Comparison of ENCODE assay signal across 2 cellular contexts in genomic region chr19:1273263-1274041, GRCh38.
TF ChIP-seq lines count a peak whose summit lies in the region.

No MANE protein-coding gene starts in this region.

TF ChIP-seq in SK-N-SH, 30 proteins besides CTCF, POLR2A, EP300 and RAD21 (continued from another document):
- TF ChIP-seq POLR2AphosphoS5 (IDR thresholded peaks at IDR 0.05; ENCODE audit: low read depth, low read length) (peak; percentile 1; the same call in 1 of the 2 replicates), EZH2phosphoT487 (IDR thresholded peaks at IDR 0.05; ENCODE audit: borderline replicate concordance, low read depth) (no peak), MEF2A (IDR thresholded peaks at IDR 0.05; ENCODE audit: borderline replicate concordance, low read depth) (no peak)

TF ChIP-seq in SK-N-SH treated with all-trans-retinoic acid at 6 μM for 48 hours, 23 proteins besides CTCF, POLR2A, EP300 and RAD21:
- TF ChIP-seq TSHZ2 (CRISPR knock-in tag; IDR thresholded peaks at IDR 0.05) (no peak), OSR1 (CRISPR knock-in tag; IDR thresholded peaks at IDR 0.05) (no peak), ESRRG (CRISPR knock-in tag; IDR thresholded peaks at IDR 0.05) (no peak), BACH2 (CRISPR knock-in tag; IDR thresholded peaks at IDR 0.05; ENCODE audit: borderline replicate concordance) (no peak), RARB (CRISPR knock-in tag; IDR thresholded peaks at IDR 0.05) (no peak), ISL1 (CRISPR knock-in tag; IDR thresholded peaks at IDR 0.05) (no peak), TCF4 (CRISPR knock-in tag; IDR thresholded peaks at IDR 0.05; ENCODE audit: borderline replicate concordance) (no peak), ZFP3 (CRISPR knock-in tag; IDR thresholded peaks at IDR 0.05) (no peak), ZNF70 (CRISPR knock-in tag; IDR thresholded peaks at IDR 0.05) (no peak), POU6F1 (CRISPR knock-in tag; IDR thresholded peaks at IDR 0.05; ENCODE audit: borderline replicate concordance, low read depth) (no peak), CSRNP3 (CRISPR knock-in tag; IDR thresholded peaks at IDR 0.05) (no peak), ZNF8 (CRISPR knock-in tag; IDR thresholded peaks at IDR 0.05) (no peak), GLIS3 (CRISPR knock-in tag; IDR thresholded peaks at IDR 0.05) (no peak), CSDC2 (CRISPR knock-in tag; IDR thresholded peaks at IDR 0.05) (no peak), PATZ1 (CRISPR knock-in tag; IDR thresholded peaks at IDR 0.05; ENCODE audit: borderline replicate concordance) (no peak), ZC3H10 (CRISPR knock-in tag; IDR thresholded peaks at IDR 0.05) (no peak), ZNF565 (CRISPR knock-in tag; conservative IDR thresholded peaks at IDR 0.05; ENCODE audit: low read depth) (no peak)
